In genomic region chr13:46721054-46721453, GRCh38 we compare ENCODE assay signal across 1 cellular context.
TF ChIP-seq lines count a peak whose summit lies in the region.

No MANE protein-coding gene starts in this region.

TF ChIP-seq in HepG2, 621 proteins besides CTCF, POLR2A, EP300 and RAD21 (continued from another document):
- no peak for TF ChIP-seq ZBTB37 (CRISPR knock-in tag; IDR thresholded peaks at IDR 0.05)
TF ChIP-seq in HepG2: peak in this region for 2.
